Comparison of ENCODE assay signal across 24 cellular contexts in genomic region chr3:189053327-189053726, GRCh38.
"Had no signal": no experiment of that assay in that cellular context is flagged by ENCODE, and none has a peak within 500 bp of the region (broad histone marks: within the 10 kb centered on the region; RNA-seq: fewer than 3 reads in every experiment).

No MANE protein-coding gene starts in this region.

- H3K9me3 ChIP-seq: esophagus muscularis mucosa, psoas muscle, sigmoid colon, testis, tibial artery had no signal

- H3K4me1 ChIP-seq: esophagus muscularis mucosa, foreskin keratinocyte, gastroesophageal sphincter, heart right ventricle, left lung, psoas muscle, sigmoid colon, testis, tibial artery had no signal

- H3K27ac ChIP-seq: esophagus muscularis mucosa, foreskin keratinocyte, gastroesophageal sphincter, heart right ventricle, left lung, psoas muscle, sigmoid colon, spleen, testis, tibial artery had no signal

- H3K9me3 Mint-ChIP-seq: naive thymus-derived CD8-positive, alpha-beta T cell; stimulated activated memory B cell treated with anti-CD40 and anti-IgM and Interleukin-4, amounts not matched to agents 10 μg/mL and 1 μg/mL and 100 μg/mL, for 72 hours; type B pancreatic cell had no signal

- H3K36me3 ChIP-seq: esophagus muscularis mucosa, gastroesophageal sphincter, heart right ventricle, left lung, sigmoid colon, spleen, tibial artery had no signal

- H3K4me3 ChIP-seq: esophagus muscularis mucosa, gastroesophageal sphincter, heart right ventricle, left lung, psoas muscle, sigmoid colon, spleen, testis, tibial artery had no signal

- H3K4me1 Mint-ChIP-seq: endodermal cell had no signal

- H3K27me3 ChIP-seq: esophagus muscularis mucosa, gastroesophageal sphincter, heart right ventricle, left lung, sigmoid colon, spleen, testis, tibial artery had no signal

- H3K36me3 Mint-ChIP-seq: naive thymus-derived CD8-positive, alpha-beta T cell; stimulated activated memory B cell treated with anti-CD40 and anti-IgM and Interleukin-4, amounts not matched to agents 10 μg/mL and 1 μg/mL and 100 μg/mL, for 72 hours; type B pancreatic cell had no signal

- H3K4me3 Mint-ChIP-seq: endodermal cell; naive thymus-derived CD8-positive, alpha-beta T cell; nephron progenitor cell; stimulated activated memory B cell treated with anti-CD40 and anti-IgM and Interleukin-4, amounts not matched to agents 10 μg/mL and 1 μg/mL and 100 μg/mL, for 72 hours; type B pancreatic cell had no signal

- DNase-seq: effector CD8-positive, alpha-beta T cell; endodermal cell; foreskin keratinocyte; heart right ventricle; hippocampal formation; left cardiac atrium; left lung; mammary epithelial cell; naive thymus-derived CD8-positive, alpha-beta T cell; nephron progenitor cell; nucleus accumbens; psoas muscle; right cardiac atrium; sigmoid colon; spleen; stimulated activated CD4-positive, alpha-beta T cell treated with anti-CD3 and anti-CD28 coated beads, Interleukin-4, amount 100 ng/mL, for 4 hours; stimulated activated naive CD8-positive, alpha-beta T cell treated with anti-CD3 and anti-CD28 coated beads, Interleukin-15, Interleukin-2, amounts not matched to agents 100 U/mL and 50 U/mL, for 24 hours; substantia nigra; testis; tibial artery had no signal

- H3K27ac Mint-ChIP-seq: endodermal cell; nephron progenitor cell; stimulated activated memory B cell treated with anti-CD40 and anti-IgM and Interleukin-4, amounts not matched to agents 10 μg/mL and 1 μg/mL and 100 μg/mL, for 72 hours; type B pancreatic cell had no signal

- ATAC-seq: foreskin keratinocyte; gastroesophageal sphincter; heart right ventricle; left cardiac atrium; left lung; naive thymus-derived CD8-positive, alpha-beta T cell; psoas muscle; right cardiac atrium; stimulated activated memory B cell treated with anti-CD40 and anti-IgM and Interleukin-4, amounts not matched to agents 10 μg/mL and 1 μg/mL and 100 μg/mL, for 72 hours; stimulated activated naive CD8-positive, alpha-beta T cell treated with anti-CD3 and anti-CD28 coated beads, Interleukin-15, Interleukin-2, amounts not matched to agents 100 U/mL and 50 U/mL, for 24 hours had no signal
